In genomic region chr5:37840036-37840909, GRCh38 we compare ENCODE assay signal across 1 cellular context.
TF ChIP-seq lines count a peak whose summit lies in the region.

GDNF (minus strand) TSS chr5:37840041; CDS start chr5:37834796, 5,245 bp downstream.

TF ChIP-seq in HepG2, 621 proteins besides CTCF, POLR2A, EP300 and RAD21 (continued from another document and continues in another):
- TF ChIP-seq, protein P1, sequence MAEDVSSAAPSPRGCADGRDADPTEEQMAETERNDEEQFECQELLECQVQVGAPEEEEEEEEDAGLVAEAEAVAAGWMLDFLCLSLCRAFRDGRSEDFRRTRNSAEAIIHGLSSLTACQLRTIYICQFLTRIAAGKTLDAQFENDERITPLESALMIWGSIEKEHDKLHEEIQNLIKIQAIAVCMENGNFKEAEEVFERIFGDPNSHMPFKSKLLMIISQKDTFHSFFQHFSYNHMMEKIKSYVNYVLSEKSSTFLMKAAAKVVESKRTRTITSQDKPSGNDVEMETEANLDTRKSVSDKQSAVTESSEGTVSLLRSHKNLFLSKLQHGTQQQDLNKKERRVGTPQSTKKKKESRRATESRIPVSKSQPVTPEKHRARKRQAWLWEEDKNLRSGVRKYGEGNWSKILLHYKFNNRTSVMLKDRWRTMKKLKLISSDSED (CRISPR knock-in tag; IDR thresholded peaks at IDR 0.05) = no peak
- TF ChIP-seq TEF (CRISPR knock-in tag; IDR thresholded peaks at IDR 0.05) (peak; percentile 50; the same call in 1 of the 2 replicates), SOX13 (IDR thresholded peaks at IDR 0.05) (no peak), SOX13 (CRISPR knock-in tag; conservative IDR thresholded peaks at IDR 0.05 in 1 of 2, IDR thresholded peaks at IDR 0.05 in 1 of 2) (no peak), ZNF205 (CRISPR knock-in tag; IDR thresholded peaks at IDR 0.05) (no peak), GFI1 (CRISPR knock-in tag; IDR thresholded peaks at IDR 0.05; ENCODE audit: borderline replicate concordance) (no peak), TCF7L2 (IDR thresholded peaks at IDR 0.05; ENCODE audit: low read depth, low read length) (no peak), ZNF704 (CRISPR knock-in tag; IDR thresholded peaks at IDR 0.05; ENCODE audit: borderline replicate concordance) (peak; percentile 89), MED8 (CRISPR knock-in tag; IDR thresholded peaks at IDR 0.05; ENCODE audit: insufficient replicate concordance) (no peak), JARID2 (CRISPR knock-in tag; IDR thresholded peaks at IDR 0.05; ENCODE audit: insufficient replicate concordance) (no peak), SP1 (IDR thresholded peaks at IDR 0.05) (no peak), SP1 (CRISPR knock-in tag; IDR thresholded peaks at IDR 0.05) (no peak), ZSCAN9 (CRISPR knock-in tag; IDR thresholded peaks at IDR 0.05; ENCODE audit: borderline replicate concordance) (0 out of 2 replicates have a peak, but pooled peaks have one; percentile 29), SP140L (CRISPR knock-in tag; IDR thresholded peaks at IDR 0.05; ENCODE audit: borderline replicate concordance) (0 out of 2 replicates have a peak, but pooled peaks have one; percentile 41), AHDC1 (CRISPR knock-in tag; IDR thresholded peaks at IDR 0.05; ENCODE audit: borderline replicate concordance) (no peak), ISX (CRISPR knock-in tag; conservative IDR thresholded peaks at IDR 0.05) (no peak), ZNF543 (CRISPR knock-in tag; IDR thresholded peaks at IDR 0.05) (no peak; the same call in 1 of the 2 replicates), ZBTB39 (CRISPR knock-in tag; IDR thresholded peaks at IDR 0.05) (no peak), ZNF251 (CRISPR knock-in tag; IDR thresholded peaks at IDR 0.05) (no peak), NRL (CRISPR knock-in tag; IDR thresholded peaks at IDR 0.05; ENCODE audit: borderline replicate concordance) (no peak), LBX2 (CRISPR knock-in tag; IDR thresholded peaks at IDR 0.05; ENCODE audit: borderline replicate concordance) (peak; percentile 46; the same call in 1 of the 2 replicates), SETDB1 (CRISPR knock-in tag; IDR thresholded peaks at IDR 0.05; ENCODE audit: borderline replicate concordance) (no peak), CEBPB (IDR thresholded peaks at IDR 0.05; ENCODE audit: borderline replicate concordance, low read depth, low read length) (no peak), ZNF138 (CRISPR knock-in tag; IDR thresholded peaks at IDR 0.05; ENCODE audit: low read depth) (peak; percentile 76; the same call in 1 of the 2 replicates), NR3C1 (CRISPR knock-in tag; IDR thresholded peaks at IDR 0.05) (no peak), KMT2A (CRISPR knock-in tag; IDR thresholded peaks at IDR 0.05) (peak; percentile 36; the same call in 1 of the 2 replicates), ZNF724P (CRISPR knock-in tag; IDR thresholded peaks at IDR 0.05; ENCODE audit: borderline replicate concordance) (no peak), ATF2 (CRISPR knock-in tag; IDR thresholded peaks at IDR 0.05) (no peak), FIP1L1 (IDR thresholded peaks at IDR 0.05; ENCODE audit: borderline replicate concordance, insufficient read depth, low read depth, low read length) (no peak), ARID3A (IDR thresholded peaks at IDR 0.05; ENCODE audit: low read depth, low read length) (no peak)
- TF ChIP-seq, protein P2, sequence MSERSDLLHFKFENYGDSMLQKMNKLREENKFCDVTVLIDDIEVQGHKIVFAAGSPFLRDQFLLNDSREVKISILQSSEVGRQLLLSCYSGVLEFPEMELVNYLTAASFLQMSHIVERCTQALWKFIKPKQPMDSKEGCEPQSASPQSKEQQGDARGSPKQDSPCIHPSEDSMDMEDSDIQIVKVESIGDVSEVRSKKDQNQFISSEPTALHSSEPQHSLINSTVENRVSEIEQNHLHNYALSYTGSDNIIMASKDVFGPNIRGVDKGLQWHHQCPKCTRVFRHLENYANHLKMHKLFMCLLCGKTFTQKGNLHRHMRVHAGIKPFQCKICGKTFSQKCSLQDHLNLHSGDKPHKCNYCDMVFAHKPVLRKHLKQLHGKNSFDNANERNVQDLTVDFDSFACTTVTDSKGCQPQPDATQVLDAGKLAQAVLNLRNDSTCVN (CRISPR knock-in tag; IDR thresholded peaks at IDR 0.05; ENCODE audit: borderline replicate concordance) = no peak
- TF ChIP-seq, protein P3, sequence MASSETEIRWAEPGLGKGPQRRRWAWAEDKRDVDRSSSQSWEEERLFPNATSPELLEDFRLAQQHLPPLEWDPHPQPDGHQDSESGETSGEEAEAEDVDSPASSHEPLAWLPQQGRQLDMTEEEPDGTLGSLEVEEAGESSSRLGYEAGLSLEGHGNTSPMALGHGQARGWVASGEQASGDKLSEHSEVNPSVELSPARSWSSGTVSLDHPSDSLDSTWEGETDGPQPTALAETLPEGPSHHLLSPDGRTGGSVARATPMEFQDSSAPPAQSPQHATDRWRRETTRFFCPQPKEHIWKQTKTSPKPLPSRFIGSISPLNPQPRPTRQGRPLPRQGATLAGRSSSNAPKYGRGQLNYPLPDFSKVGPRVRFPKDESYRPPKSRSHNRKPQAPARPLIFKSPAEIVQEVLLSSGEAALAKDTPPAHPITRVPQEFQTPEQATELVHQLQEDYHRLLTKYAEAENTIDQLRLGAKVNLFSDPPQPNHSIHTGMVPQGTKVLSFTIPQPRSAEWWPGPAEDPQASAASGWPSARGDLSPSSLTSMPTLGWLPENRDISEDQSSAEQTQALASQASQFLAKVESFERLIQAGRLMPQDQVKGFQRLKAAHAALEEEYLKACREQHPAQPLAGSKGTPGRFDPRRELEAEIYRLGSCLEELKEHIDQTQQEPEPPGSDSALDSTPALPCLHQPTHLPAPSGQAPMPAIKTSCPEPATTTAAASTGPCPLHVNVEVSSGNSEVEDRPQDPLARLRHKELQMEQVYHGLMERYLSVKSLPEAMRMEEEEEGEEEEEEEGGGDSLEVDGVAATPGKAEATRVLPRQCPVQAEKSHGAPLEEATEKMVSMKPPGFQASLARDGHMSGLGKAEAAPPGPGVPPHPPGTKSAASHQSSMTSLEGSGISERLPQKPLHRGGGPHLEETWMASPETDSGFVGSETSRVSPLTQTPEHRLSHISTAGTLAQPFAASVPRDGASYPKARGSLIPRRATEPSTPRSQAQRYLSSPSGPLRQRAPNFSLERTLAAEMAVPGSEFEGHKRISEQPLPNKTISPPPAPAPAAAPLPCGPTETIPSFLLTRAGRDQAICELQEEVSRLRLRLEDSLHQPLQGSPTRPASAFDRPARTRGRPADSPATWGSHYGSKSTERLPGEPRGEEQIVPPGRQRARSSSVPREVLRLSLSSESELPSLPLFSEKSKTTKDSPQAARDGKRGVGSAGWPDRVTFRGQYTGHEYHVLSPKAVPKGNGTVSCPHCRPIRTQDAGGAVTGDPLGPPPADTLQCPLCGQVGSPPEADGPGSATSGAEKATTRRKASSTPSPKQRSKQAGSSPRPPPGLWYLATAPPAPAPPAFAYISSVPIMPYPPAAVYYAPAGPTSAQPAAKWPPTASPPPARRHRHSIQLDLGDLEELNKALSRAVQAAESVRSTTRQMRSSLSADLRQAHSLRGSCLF (CRISPR knock-in tag; IDR thresholded peaks at IDR 0.05; ENCODE audit: borderline replicate concordance) = no peak
- TF ChIP-seq, protein P4, sequence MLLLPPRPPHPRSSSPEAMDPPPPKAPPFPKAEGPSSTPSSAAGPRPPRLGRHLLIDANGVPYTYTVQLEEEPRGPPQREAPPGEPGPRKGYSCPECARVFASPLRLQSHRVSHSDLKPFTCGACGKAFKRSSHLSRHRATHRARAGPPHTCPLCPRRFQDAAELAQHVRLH (CRISPR knock-in tag; IDR thresholded peaks at IDR 0.05; ENCODE audit: borderline replicate concordance, low read depth) = no peak
- TF ChIP-seq, protein P5, sequence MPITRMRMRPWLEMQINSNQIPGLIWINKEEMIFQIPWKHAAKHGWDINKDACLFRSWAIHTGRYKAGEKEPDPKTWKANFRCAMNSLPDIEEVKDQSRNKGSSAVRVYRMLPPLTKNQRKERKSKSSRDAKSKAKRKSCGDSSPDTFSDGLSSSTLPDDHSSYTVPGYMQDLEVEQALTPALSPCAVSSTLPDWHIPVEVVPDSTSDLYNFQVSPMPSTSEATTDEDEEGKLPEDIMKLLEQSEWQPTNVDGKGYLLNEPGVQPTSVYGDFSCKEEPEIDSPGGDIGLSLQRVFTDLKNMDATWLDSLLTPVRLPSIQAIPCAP (CRISPR knock-in tag; IDR thresholded peaks at IDR 0.05; ENCODE audit: low read depth) = no peak
